Comparison of ENCODE assay signal across 16 cellular contexts in the genomic region with DNA sequence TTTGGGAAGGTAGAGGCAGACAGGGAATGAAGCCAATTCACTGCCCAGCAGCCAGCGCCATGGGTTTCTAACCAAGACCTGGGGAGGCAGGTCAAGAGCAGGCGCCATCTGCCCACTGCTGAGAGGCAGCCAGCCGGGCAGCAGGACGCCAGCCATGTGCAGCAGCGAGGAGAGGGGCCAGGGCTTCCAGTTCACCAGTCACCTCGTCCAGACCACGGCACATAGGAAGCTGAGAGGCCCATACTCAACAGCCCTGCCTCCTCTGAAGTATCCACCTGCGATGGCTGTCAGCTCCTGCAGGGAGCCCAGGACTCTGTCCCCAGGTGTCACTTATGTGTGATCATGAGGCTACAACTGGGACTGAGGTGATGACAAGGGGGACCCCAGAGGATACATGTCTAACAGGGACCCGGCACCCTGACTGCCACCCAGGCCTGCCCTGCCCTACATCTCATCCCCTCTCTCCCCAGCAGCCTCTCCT.
"Had no signal": no experiment of that assay in that cellular context is flagged by ENCODE, and none has a peak within 500 bp of the region (broad histone marks: within the 10 kb centered on the region; RNA-seq: fewer than 3 reads in every experiment).

No MANE protein-coding gene starts in this region.

- H3K4me3 ChIP-seq: ascending aorta, heart right ventricle, suprapubic skin had no signal

- H3K9me3 ChIP-seq: ascending aorta, heart right ventricle, neutrophil, SK-N-SH, suprapubic skin had no signal

- H3K27ac ChIP-seq: ascending aorta, heart right ventricle, neutrophil had no signal

- H3K27me3 ChIP-seq: ascending aorta, heart right ventricle, neutrophil, suprapubic skin had no signal

- DNase-seq: activated CD4-positive, alpha-beta T cell treated with anti-CD3 and anti-CD28 coated beads for 4 hours; activated effector memory CD4-positive, alpha-beta T cell treated with anti-CD3 and anti-CD28 coated beads, Interleukin-2, amount 50 U/mL, for 16 hours; activated naive CD4-positive, alpha-beta T cell treated with anti-CD3 and anti-CD28 coated beads, Interleukin-2, amount 50 U/mL, for 16 hours; activated T-cell treated with anti-CD3 and anti-CD28 coated beads, Interleukin-2, amount 50 U/mL, for 72 hours; effector CD8-positive, alpha-beta T cell; heart right ventricle; immature natural killer cell; mesendoderm; natural killer cell; SK-N-SH; stimulated activated CD4-positive, alpha-beta T cell treated with anti-CD3 and anti-CD28 coated beads, Interleukin-2, amount 100 ng/mL, for 24 hours; T-cell; trophoblast cell had no signal

- H3K4me2 ChIP-seq: SK-N-SH had no signal

- H3K9ac ChIP-seq: SK-N-SH had no signal

- H3K4me1 ChIP-seq: ascending aorta had no signal
